ENCODE assay signal across 19 cellular contexts in genomic region chr5:176778921-176779465, GRCh38. TPM values are rescaled to one million over a fixed set of nuclear protein-coding genes. Genes with fewer than 3 reads are reported as not detected.
DNase-seq lines count a peak whose midpoint lies in the region; ATAC-seq and TF ChIP-seq lines count a peak whose summit lies in the region.
"Had no signal": no experiment of that assay in that cellular context is flagged by ENCODE, and none has a peak within 500 bp of the region (broad histone marks: within the 10 kb centered on the region; RNA-seq: fewer than 3 reads in every experiment).

No MANE protein-coding gene starts in this region.

- H3K27me3 ChIP-seq in Peyer's patch: no peaks in the 10 kb centered on the region

- TF ChIP-seq POLR2A in Peyer's patch (IDR thresholded peaks at IDR 0.05): no peak

- no peaks in the 10 kb centered on the region for H3K36me3 ChIP-seq in Peyer's patch
- H3K36me3 ChIP-seq: BLaER1 treated with 17β-estradiol and CSF1 and Interleukin-3, amounts not matched to agents 10 nM and 100 nM; SJSA1 had no signal

- no peak overlapping the region for H3K27ac ChIP-seq in Peyer's patch
- H3K27ac ChIP-seq: A549; BLaER1 treated with 17β-estradiol and CSF1 and Interleukin-3, amounts not matched to agents 10 nM and 100 nM; SJSA1 had no signal

- no peaks in the 10 kb centered on the region for H3K4me1 ChIP-seq in Peyer's patch
- H3K4me1 ChIP-seq: SJSA1 had no signal

- no peak for ATAC-seq in HG03097 (IDR thresholded peaks at IDR 0.05; ENCODE audit: low FRiP score, unreplicated experiment)
- ATAC-seq: A549, GM23338, PC-3 had no signal

- DNase-seq in activated effector memory CD4-positive, alpha-beta T cell treated with anti-CD3 and anti-CD28 coated beads, Interleukin-2, amount 50 U/mL, for 16 hours: peak; percentile 8
- no peak for DNase-seq in activated effector memory CD4-positive, alpha-beta T cell treated with Interleukin-2 at 50 U/mL for 16 hours
- DNase-seq in Peyer's patch (peak in 2 of 3 donors; percentile 19 to 29), islet precursor cell (peak; percentile 22), H4 (ENCODE audit: low spot score) (no peak), HK-2 (ENCODE audit: unreplicated experiment) (no peak)
- peak; percentile 10 for DNase-seq in stimulated activated CD8-positive, alpha-beta memory T cell treated with anti-CD3 and anti-CD28 coated beads, Interleukin-4, amount 100 ng/mL, for 48 hours
- DNase-seq: DND-41, NCI-H1417, NCI-H2029, NCI-H2171, PC-3 had no signal

- H3K9me3 ChIP-seq in Peyer's patch: no peaks in the 10 kb centered on the region
- H3K9me3 ChIP-seq: A549; BLaER1 treated with 17β-estradiol and CSF1 and Interleukin-3, amounts not matched to agents 10 nM and 100 nM; SJSA1 had no signal

- no peak overlapping the region for H3K4me3 ChIP-seq in Peyer's patch
- H3K4me3 ChIP-seq: A549; BLaER1 treated with 17β-estradiol and CSF1 and Interleukin-3, amounts not matched to agents 10 nM and 100 nM; GM23338; SJSA1 had no signal

- no peak for TF ChIP-seq CTCF in Peyer's patch (IDR thresholded peaks at IDR 0.05)

RNA-seq across cellular contexts. Expression of gene UNC5A, which starts 31.4 kb away (rescaled TPM):
- under 1 TPM in 1 of 4 donors, not detected in 3; 0.18 TPM for total RNA-seq in Peyer's patch
- 0.56 and 1.6 TPM in 2 replicates for total RNA-seq in H4 (2014; rRNA removed; shearing (Covaris generic))
- total RNA-seq: CD8-positive, alpha-beta memory T cell; NCI-H460; SJSA1 had no signal

Comparison
In these comparisons a context has a peak if more than half of its experiments do, and no peak if none do; other contexts are left out.
1. DNase-seq: peak in activated effector memory CD4-positive, alpha-beta T cell treated with anti-CD3 and anti-CD28 coated beads, Interleukin-2, amount 50 U/mL, for 16 hours (single experiment), Peyer's patch (2 of 3), islet precursor cell (single experiment) and stimulated activated CD8-positive, alpha-beta memory T cell treated with anti-CD3 and anti-CD28 coated beads, Interleukin-4, amount 100 ng/mL, for 48 hours (single experiment); none in activated effector memory CD4-positive, alpha-beta T cell treated with Interleukin-2 at 50 U/mL for 16 hours (single experiment), H4 (single experiment) and HK-2 (single experiment).